In the genomic region with DNA sequence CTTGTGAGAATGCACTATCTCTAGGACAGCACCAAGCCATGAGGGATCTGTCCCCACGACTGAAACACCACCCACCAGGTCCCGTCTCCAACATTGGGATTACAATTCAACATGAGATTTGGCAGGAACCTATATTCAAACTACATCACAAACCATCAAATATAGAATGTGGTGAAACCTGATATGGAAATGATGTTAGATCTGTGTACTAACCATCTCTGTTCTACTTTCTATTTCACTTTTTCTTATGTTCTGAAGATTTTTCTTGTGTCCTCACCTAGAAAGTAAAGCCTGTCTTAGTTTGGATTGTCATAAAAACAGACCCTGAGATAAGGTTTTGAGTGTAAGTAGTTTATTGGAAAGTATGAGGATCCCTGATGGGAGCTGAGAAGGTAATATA, we compare ENCODE assay signal across 24 cellular contexts. TPM values are rescaled to one million over a fixed set of nuclear protein-coding genes. Genes with fewer than 3 reads are reported as not detected.
A peak's percentile ranks its signal among the peaks of the same experiment; 100 is the strongest.
DNase-seq lines count a peak whose midpoint lies in the region; ATAC-seq and TF ChIP-seq lines count a peak whose summit lies in the region.
"Had no signal": no experiment of that assay in that cellular context is flagged by ENCODE, and none has a peak within 500 bp of the region (broad histone marks: within the 10 kb centered on the region; RNA-seq: fewer than 3 reads in every experiment).

No MANE protein-coding gene starts in this region.

- POLR2A ChIA-PET in CD4-positive, alpha-beta T cell (lab: Charles Lee), result no interaction called here

- H3K9me3 ChIP-seq in CD4-positive, alpha-beta T cell (ENCODE audit: control insufficient read depth, low read length), result no peaks in the 10 kb centered on the region
- H3K9me3 ChIP-seq: HAP-1 had no signal

- H3K4me1 Mint-ChIP-seq in CD4-positive, alpha-beta T cell (ENCODE audit: low read depth), result no peaks in the 10 kb centered on the region
- H3K4me1 Mint-ChIP-seq: CD14-positive monocyte had no signal

- no peak overlapping the region for H3K27ac Mint-ChIP-seq in CD4-positive, alpha-beta T cell
- H3K27ac Mint-ChIP-seq: CD14-positive monocyte had no signal

- no peak for DNase-seq in CD4-positive, alpha-beta T cell
- no peak for DNase-seq in NK-92 treated with Interleukin-12 subunit alpha and Interleukin-12 subunit beta, amount 100 ng/mL, for 24 hours (lab: John Stamatoyannopoulos, UW)
- DNase-seq: COR-L47, DMS 273 treated with DMSO at 0.1 percent for 48 hours, DND-41, KG1, NCI-H1417, NCI-H1930, NCI-H345, NCI-H524 treated with DMSO at 0.1 percent for 48 hours, T-helper 2 cell had no signal

- no peak overlapping the region for H3K4me3 Mint-ChIP-seq in CD4-positive, alpha-beta T cell
- H3K4me3 Mint-ChIP-seq: CD14-positive monocyte had no signal

- H3K27me3 Mint-ChIP-seq in CD4-positive, alpha-beta T cell, result no peaks in the 10 kb centered on the region

- H3K9me3 Mint-ChIP-seq in CD4-positive, alpha-beta T cell, result peaks cover 5% of the 10 kb centered on the region

- no peaks in the 10 kb centered on the region for H3K27me3 ChIP-seq in CD4-positive, alpha-beta T cell (ENCODE audit: control insufficient read depth, insufficient read depth, low read length)

- no peaks in the 10 kb centered on the region for H3K36me3 Mint-ChIP-seq in CD4-positive, alpha-beta T cell (ENCODE audit: low read depth)
- H3K36me3 Mint-ChIP-seq: CD14-positive monocyte had no signal

- CTCF ChIA-PET in CD4-positive, alpha-beta T cell (lab: Charles Lee), result no interaction called here

- TF ChIP-seq CTCF in CD4-positive, alpha-beta T cell (IDR thresholded peaks at IDR 0.05), result no peak

- no peak overlapping the region for H3K27ac ChIP-seq in CD4-positive, alpha-beta T cell (ENCODE audit: low read depth, low read length)
- H3K27ac ChIP-seq: 22Rv1, VCaP had no signal

- intact Hi-C loops in CD4-positive, alpha-beta T cell (cut with DNase I, micrococcal nuclease), result no loop called here

- peak; percentile 74 for ATAC-seq in GM18498 (IDR thresholded peaks at IDR 0.05; ENCODE audit: unreplicated experiment)
- peak; percentile 50 for ATAC-seq in GM19025 (IDR thresholded peaks at IDR 0.05; ENCODE audit: low read depth, unreplicated experiment)
- ATAC-seq in GM21717 (IDR thresholded peaks at IDR 0.05; ENCODE audit: unreplicated experiment), result peak; percentile 72
- peak; percentile 44 for ATAC-seq in HG03432 (IDR thresholded peaks at IDR 0.05; ENCODE audit: unreplicated experiment)
- ATAC-seq in HG03521 (IDR thresholded peaks at IDR 0.05; ENCODE audit: unreplicated experiment), result no peak
- no peak for ATAC-seq in CD4-positive, alpha-beta T cell (ENCODE audit: poor library complexity)
- no peak for ATAC-seq in HG02763 (IDR thresholded peaks at IDR 0.05; ENCODE audit: unreplicated experiment)
- ATAC-seq: Panc1 had no signal

RNA-seq across cellular contexts. Expression of a gene that starts 37.8 kb away (rescaled TPM):
- total RNA-seq in CD4-positive, alpha-beta T cell, result not detected
- total RNA-seq: G401, SK-MEL-5 had no signal

Comparison
In these comparisons a context has a peak if more than half of its experiments do, and no peak if none do; other contexts are left out.
1. ATAC-seq: peak in GM18498 (single experiment), GM19025 (single experiment), GM21717 (single experiment) and HG03432 (single experiment); none in HG03521 (single experiment), CD4-positive, alpha-beta T cell (single experiment) and HG02763 (single experiment).